10 cellular contexts compared by ENCODE assay signal in the genomic region with DNA sequence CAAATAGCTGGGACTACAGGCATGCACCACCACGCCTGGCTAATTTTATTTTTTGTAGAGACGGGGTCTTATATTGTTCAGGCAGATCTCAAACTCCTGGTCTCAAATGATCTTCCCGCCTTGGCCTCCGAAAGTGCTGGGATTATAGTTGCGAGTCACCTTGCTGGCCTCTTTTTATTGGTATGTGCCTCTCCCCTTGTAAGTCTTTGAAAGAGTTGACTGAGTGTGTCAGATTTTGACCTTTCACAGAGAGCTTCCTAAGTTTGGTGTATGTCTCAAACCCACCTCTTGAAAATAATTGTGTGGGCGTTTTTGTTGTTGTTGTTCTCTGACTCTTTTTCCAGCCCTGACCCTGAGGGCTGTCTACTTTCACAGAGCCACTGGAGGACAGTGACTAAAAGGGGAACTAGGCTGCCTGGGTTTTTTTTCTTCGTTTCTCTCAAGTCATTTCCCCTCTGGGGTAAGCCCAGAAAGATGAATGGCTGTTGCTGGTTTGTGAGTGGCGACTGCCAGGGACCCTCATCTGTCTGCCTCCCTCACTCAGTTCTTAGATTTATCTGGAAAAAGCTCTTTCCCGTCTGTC.
DNase-seq lines count a peak whose midpoint lies in the region; ATAC-seq and TF ChIP-seq lines count a peak whose summit lies in the region.
"Had no signal": no experiment of that assay in that cellular context is flagged by ENCODE, and none has a peak within 500 bp of the region (broad histone marks: within the 10 kb centered on the region; RNA-seq: fewer than 3 reads in every experiment).

No MANE protein-coding gene starts in this region.

- no peak overlapping the region for H3K9ac ChIP-seq in neural progenitor cell

- no peaks in the 10 kb centered on the region for H3F3A ChIP-seq in neural progenitor cell (ENCODE audit: low read depth)

- no peaks in the 10 kb centered on the region for H3K36me3 ChIP-seq in esophagus squamous epithelium
- H3K36me3 ChIP-seq in neural progenitor cell = no peaks in the 10 kb centered on the region

- H3K4me3 Mint-ChIP-seq in neural progenitor cell = no peak overlapping the region
- H3K4me3 Mint-ChIP-seq: CD8-positive, alpha-beta T cell had no signal

- H3K4me2 ChIP-seq in neural progenitor cell = no peak overlapping the region

- 55 to 68% methylated on average over 9 of the region's 9 CpGs for WGBS in esophagus squamous epithelium, 2 donors

- intact Hi-C loops in esophagus squamous epithelium (cut with DNase I) = no loop called here

- no peak overlapping the region for H3K27ac Mint-ChIP-seq in neural progenitor cell
- H3K27ac Mint-ChIP-seq: CD8-positive, alpha-beta T cell had no signal

- no peaks in the 10 kb centered on the region for H3K27me3 ChIP-seq in esophagus squamous epithelium
- H3K27me3 ChIP-seq in neural progenitor cell = no peaks in the 10 kb centered on the region

- no peak overlapping the region for H2AFZ ChIP-seq in neural progenitor cell (replicated peaks)

- H3K36me3 Mint-ChIP-seq in neural progenitor cell = no peaks in the 10 kb centered on the region
- H3K36me3 Mint-ChIP-seq: CD8-positive, alpha-beta T cell had no signal

- H3K4me3 ChIP-seq in esophagus squamous epithelium (no peak overlapping the region), neural progenitor cell (no peak overlapping the region)
- H3K4me3 ChIP-seq: SK-N-MC had no signal

- peaks cover 21% of the 10 kb centered on the region for H3K4me1 Mint-ChIP-seq in neural progenitor cell

- H3K9me3 ChIP-seq in esophagus squamous epithelium (no peaks in the 10 kb centered on the region), neural progenitor cell (ENCODE audit: low read depth) (no peaks in the 10 kb centered on the region)

- ATAC-seq in GM19043 (IDR thresholded peaks at IDR 0.05; ENCODE audit: low read depth, unreplicated experiment) = peak; percentile 61
- peak; percentile 92 for ATAC-seq in HG03378 (IDR thresholded peaks at IDR 0.05; ENCODE audit: unreplicated experiment)
- ATAC-seq in activated CD4-positive, CD25-positive, alpha-beta regulatory T cell treated with anti-CD3 and anti-CD28 coated beads, Interleukin-2, amount 50 U/mL, for 24 hours = no peak
- ATAC-seq: CD8-positive, alpha-beta T cell had no signal

- no peak for TF ChIP-seq POLR2A in esophagus squamous epithelium (IDR thresholded peaks at IDR 0.05)

- TF ChIP-seq CTCF in esophagus squamous epithelium (IDR thresholded peaks at IDR 0.05) (no peak), neural progenitor cell (IDR thresholded peaks at IDR 0.05) (no peak)

- in situ Hi-C loops in G401 (cut with HindIII; ENCODE audit: low sequenced_read_pairs) = no loop called here

- no peaks in the 10 kb centered on the region for H4K20me1 ChIP-seq in neural progenitor cell (ENCODE audit: low read depth)

- DNase-seq in AML-193 (lab: John Stamatoyannopoulos, UW) = peak; percentile 74 to 82
- no peak for DNase-seq in esophagus squamous epithelium (lab: John Stamatoyannopoulos, UW)
- DNase-seq in AG08396 (ENCODE audit: low spot score) = no peak
- no peak for DNase-seq in G401 (ENCODE audit: low spot score)
- DNase-seq in neural progenitor cell (ENCODE audit: low spot score) = no peak
- DNase-seq: CD8-positive, alpha-beta T cell had no signal

- no peaks in the 10 kb centered on the region for H3K79me2 ChIP-seq in neural progenitor cell (ENCODE audit: low read depth)

- H3K4me1 ChIP-seq in esophagus squamous epithelium (peaks cover 14 to 28% (median 25%) of the 10 kb centered on the region in 3 donors), neural progenitor cell (no peaks in the 10 kb centered on the region)

- H3K27me3 Mint-ChIP-seq in neural progenitor cell (ENCODE audit: insufficient read depth, low read depth) = peaks cover 10% of the 10 kb centered on the region

- H3K9me3 Mint-ChIP-seq in neural progenitor cell = peaks cover 2% of the 10 kb centered on the region

- peak overlapping the region in 3 of 4 donors; percentile 18 to 44 (median 25) for H3K27ac ChIP-seq in esophagus squamous epithelium
- no peak overlapping the region for H3K27ac ChIP-seq in neural progenitor cell
- H3K27ac ChIP-seq: SK-N-MC had no signal

Comparison
In these comparisons a context has a peak if more than half of its experiments do, and no peak if none do; other contexts are left out.
1. DNase-seq: peak in AML-193 (2 of 2); none in esophagus squamous epithelium (single experiment), AG08396 (single experiment), G401 (single experiment) and neural progenitor cell (single experiment).
2. ATAC-seq: peak in GM19043 (single experiment) and HG03378 (single experiment); none in activated CD4-positive, CD25-positive, alpha-beta regulatory T cell treated with anti-CD3 and anti-CD28 coated beads, Interleukin-2, amount 50 U/mL, for 24 hours (0 of 2).